ENCODE assay signal across 10 cellular contexts in the genomic region with DNA sequence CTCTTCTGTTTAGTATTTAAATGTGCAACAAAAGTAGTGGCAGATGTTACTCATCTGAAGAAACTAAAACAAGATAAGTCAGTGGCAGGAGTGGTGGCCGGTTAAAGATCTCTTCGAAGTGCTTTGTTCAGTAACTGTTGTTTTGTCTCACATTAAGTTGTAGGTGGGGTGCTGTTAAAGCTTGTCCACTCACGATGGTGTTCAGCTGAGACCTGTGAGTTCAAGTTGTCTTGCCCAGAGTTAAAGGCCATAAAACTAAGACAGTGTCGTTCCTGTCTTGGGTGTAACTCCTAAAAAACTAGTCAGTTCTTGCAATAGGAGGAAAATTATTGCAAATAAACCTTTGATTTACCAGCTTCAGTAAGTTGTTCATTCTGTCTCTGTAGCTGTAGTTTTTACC. TPM values are rescaled to one million over a fixed set of nuclear protein-coding genes. Genes with fewer than 3 reads are reported as not detected.
DNase-seq lines count a peak whose midpoint lies in the region; ATAC-seq lines count a peak whose summit lies in the region.
"Had no signal": no experiment of that assay in that cellular context is flagged by ENCODE, and none has a peak within 500 bp of the region (broad histone marks: within the 10 kb centered on the region; RNA-seq: fewer than 3 reads in every experiment).

No MANE protein-coding gene starts in this region.

- no peak overlapping the region for H3K27ac Mint-ChIP-seq in stimulated activated effector memory CD8-positive, alpha-beta T cell treated with anti-CD3 and anti-CD28 coated beads, Interleukin-12 subunit alpha, Interleukin-12 subunit beta, amount 100 ng/mL, for 72 hours
- H3K27ac Mint-ChIP-seq: activated CD4-positive, alpha-beta T cell treated with anti-CD3 and anti-CD28 coated beads, Interleukin-2, amount 10 ng/mL, durations not matched to agents 24 days and 14 days; natural killer cell treated with Interleukin-12 subunit alpha and Interleukin-12 subunit beta and Interleukin-15 and Interleukin-18, amount 100 ng/mL, for 72 hours had no signal

- intact Hi-C loops in posterior cingulate gyrus (cut with DNase I): no loop called here

- H3K27ac ChIP-seq in BLaER1 (no peak overlapping the region), epithelial cell of prostate (peak overlapping the region; percentile 23), neuronal stem cell (replicated peaks; ENCODE audit: low read length) (no peak overlapping the region)

- H3K23ac ChIP-seq in neuronal stem cell (ENCODE audit: low read depth, low read length, poor library complexity): no peak overlapping the region

- H2AFZ ChIP-seq in neuronal stem cell (ENCODE audit: low read length): peak overlapping the region; percentile 62

- H3K4me2 ChIP-seq in BLaER1: peak overlapping the region; percentile 2; the same call in 1 of the 2 replicates
- no peak overlapping the region for H3K4me2 ChIP-seq in neuronal stem cell (ENCODE audit: insufficient read depth, low read length, poor library complexity, severe bottlenecking)

- H3K4me1 Mint-ChIP-seq in stimulated activated effector memory CD8-positive, alpha-beta T cell treated with anti-CD3 and anti-CD28 coated beads, Interleukin-12 subunit alpha, Interleukin-12 subunit beta, amount 100 ng/mL, for 72 hours: no peaks in the 10 kb centered on the region
- H3K4me1 Mint-ChIP-seq: activated CD4-positive, alpha-beta T cell treated with anti-CD3 and anti-CD28 coated beads, Interleukin-2, amount 10 ng/mL, durations not matched to agents 24 days and 14 days had no signal

- no peaks in the 10 kb centered on the region for H3K36me3 Mint-ChIP-seq in stimulated activated effector memory CD8-positive, alpha-beta T cell treated with anti-CD3 and anti-CD28 coated beads, Interleukin-12 subunit alpha, Interleukin-12 subunit beta, amount 100 ng/mL, for 72 hours
- H3K36me3 Mint-ChIP-seq: natural killer cell treated with Interleukin-12 subunit alpha and Interleukin-12 subunit beta and Interleukin-15 and Interleukin-18, amount 100 ng/mL, for 72 hours had no signal

- H3K9me3 ChIP-seq in BLaER1 (no peaks in the 10 kb centered on the region), neuronal stem cell (replicated peaks in 1 of 2; ENCODE audit: control insufficient read depth in 2 of 2, insufficient read depth in 1 of 2, low read depth in 1 of 2, low read length in 2 of 2) (no peaks in the 10 kb centered on the region)

- WGBS in neuronal stem cell (ENCODE audit: extremely low coverage in 2 of 2, insufficient read length in 2 of 2, insufficient replicate concordance in 1 of 2), 2 donors: no CpG with 5 or more reads among the region's 4 CpGs

- H3K79me1 ChIP-seq in neuronal stem cell (ENCODE audit: low read depth, low read length): no peaks in the 10 kb centered on the region

- H2BK5ac ChIP-seq in neuronal stem cell (ENCODE audit: low read length): no peak overlapping the region

- no peaks in the 10 kb centered on the region for H4K20me1 ChIP-seq in BLaER1

- H3K27me3 ChIP-seq in BLaER1: peaks cover 31% of the 10 kb centered on the region
- no peaks in the 10 kb centered on the region for H3K27me3 ChIP-seq in neuronal stem cell (ENCODE audit: control insufficient read depth in 3 of 3, insufficient read depth in 3 of 3, low read depth in 1 of 3, low read length in 3 of 3)

- H3K14ac ChIP-seq in neuronal stem cell (ENCODE audit: low read length): no peak overlapping the region

- no peak for ATAC-seq in stimulated activated effector memory CD8-positive, alpha-beta T cell treated with anti-CD3 and anti-CD28 coated beads, Interleukin-12 subunit alpha, Interleukin-12 subunit beta, amount 100 ng/mL, for 72 hours
- ATAC-seq: natural killer cell treated with Interleukin-12 subunit alpha and Interleukin-12 subunit beta and Interleukin-15 and Interleukin-18, amount 100 ng/mL, for 72 hours had no signal

- no peak overlapping the region for H4K8ac ChIP-seq in neuronal stem cell (ENCODE audit: low read depth, low read length)

- H2AK5ac ChIP-seq in neuronal stem cell (ENCODE audit: low read depth, low read length): no peak overlapping the region

- H3K9ac ChIP-seq in BLaER1: no peak overlapping the region
- no peak overlapping the region for H3K9ac ChIP-seq in neuronal stem cell (ENCODE audit: low read depth, low read length, poor library complexity)

- H3K4me3 Mint-ChIP-seq in stimulated activated effector memory CD8-positive, alpha-beta T cell treated with anti-CD3 and anti-CD28 coated beads, Interleukin-12 subunit alpha, Interleukin-12 subunit beta, amount 100 ng/mL, for 72 hours: no peak overlapping the region
- H3K4me3 Mint-ChIP-seq: activated CD4-positive, alpha-beta T cell treated with anti-CD3 and anti-CD28 coated beads, Interleukin-2, amount 10 ng/mL, durations not matched to agents 24 days and 14 days; natural killer cell treated with Interleukin-12 subunit alpha and Interleukin-12 subunit beta and Interleukin-15 and Interleukin-18, amount 100 ng/mL, for 72 hours had no signal

- H3K4me3 ChIP-seq in BLaER1 (no peak overlapping the region), neuronal stem cell (ENCODE audit: low read length in 2 of 2) (peak overlapping the region in 1 of 2 donors; percentile 49)

- no peak overlapping the region for H2BK120ac ChIP-seq in neuronal stem cell (ENCODE audit: low read depth, low read length)

- H2BK15ac ChIP-seq in neuronal stem cell (ENCODE audit: low read length): no peak overlapping the region

- H3K9me3 Mint-ChIP-seq in stimulated activated effector memory CD8-positive, alpha-beta T cell treated with anti-CD3 and anti-CD28 coated beads, Interleukin-12 subunit alpha, Interleukin-12 subunit beta, amount 100 ng/mL, for 72 hours: no peaks in the 10 kb centered on the region
- H3K9me3 Mint-ChIP-seq: activated CD4-positive, alpha-beta T cell treated with anti-CD3 and anti-CD28 coated beads, Interleukin-2, amount 10 ng/mL, durations not matched to agents 24 days and 14 days had no signal

- no peak overlapping the region for H3K4ac ChIP-seq in neuronal stem cell (ENCODE audit: low read length)

- no peak overlapping the region for H3K18ac ChIP-seq in neuronal stem cell (ENCODE audit: low read length)

- H3K4me1 ChIP-seq in BLaER1: peaks cover 9% of the 10 kb centered on the region; the same call in 1 of the 2 replicates
- peaks cover 7 to 29% of the 10 kb centered on the region in 2 donors for H3K4me1 ChIP-seq in neuronal stem cell (ENCODE audit: control insufficient read depth in 2 of 2, insufficient read depth in 1 of 2, low read depth in 1 of 2, low read length in 2 of 2)

- H2BK12ac ChIP-seq in neuronal stem cell (ENCODE audit: low read length): no peak overlapping the region

- H4K91ac ChIP-seq in neuronal stem cell (ENCODE audit: low read depth, low read length, poor library complexity): no peak overlapping the region

- DNase-seq in NCI-H69 (lab: John Stamatoyannopoulos, UW): peak; percentile 73
- no peak for DNase-seq in epithelial cell of prostate (ENCODE audit: low read depth, low spot score)
- no peak for DNase-seq in neuronal stem cell (ENCODE audit: low spot score)
- DNase-seq in posterior cingulate gyrus: no peak
- DNase-seq in DMS79 (lab: John Stamatoyannopoulos, UW): no peak
- no peak for DNase-seq in stimulated activated effector memory CD8-positive, alpha-beta T cell treated with anti-CD3 and anti-CD28 coated beads, Interleukin-12 subunit alpha, Interleukin-12 subunit beta, amount 100 ng/mL, for 72 hours (ENCODE audit: low spot score in 2 of 2)
- DNase-seq in retina: no peak
- DNase-seq: activated CD4-positive, alpha-beta T cell treated with anti-CD3 and anti-CD28 coated beads, Interleukin-2, amount 10 ng/mL, durations not matched to agents 24 days and 14 days had no signal

- H3K36me3 ChIP-seq in BLaER1 (no peaks in the 10 kb centered on the region), neuronal stem cell (replicated peaks in 1 of 2; ENCODE audit: control insufficient read depth in 2 of 2, insufficient read depth in 2 of 2, low read length in 2 of 2) (no peaks in the 10 kb centered on the region)

RNA-seq across cellular contexts. Expression of a gene that starts 0.9 kb away (rescaled TPM):
- 0.45 TPM for polyA plus RNA-seq in neuronal stem cell (2013, experiment 1 of 2)
- polyA plus RNA-seq in neuronal stem cell (2013, experiment 2 of 2): 0.54 TPM
